In the genomic region with DNA sequence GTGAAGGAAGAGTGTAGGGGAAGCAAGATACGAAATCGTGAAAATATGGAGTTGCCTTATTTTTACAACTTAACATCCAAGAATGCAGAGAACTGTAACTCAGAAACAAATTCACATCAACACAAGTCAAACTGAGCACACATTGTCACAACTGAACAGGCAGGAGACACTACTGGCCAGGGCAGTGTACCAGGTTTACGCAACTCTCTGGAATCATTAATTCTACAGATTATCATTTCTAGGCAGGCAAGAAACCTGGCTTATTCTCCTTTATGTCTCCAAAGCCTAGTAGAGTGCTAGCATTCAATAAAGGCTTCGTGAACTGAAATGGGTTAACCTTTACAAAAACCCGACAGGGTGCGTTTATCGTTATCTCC, we compare ENCODE assay signal across 8 cellular contexts. TPM values are rescaled to one million over a fixed set of nuclear protein-coding genes. Genes with fewer than 3 reads are reported as not detected.
DNase-seq lines count a peak whose midpoint lies in the region; ATAC-seq and TF ChIP-seq lines count a peak whose summit lies in the region.

No MANE protein-coding gene starts in this region.

- ATAC-seq in HG03139 (IDR thresholded peaks at IDR 0.05; ENCODE audit: unreplicated experiment) (no peak), HG02642 (IDR thresholded peaks at IDR 0.05; ENCODE audit: poor library complexity, unreplicated experiment) (no peak)

- peak overlapping the region; percentile 99 to 100 for H3K18ac ChIP-seq in mesenchymal stem cell (ENCODE audit: low read depth in 1 of 2, low read length in 2 of 2)

- H3K4me3 Mint-ChIP-seq in CD4-positive, alpha-beta memory T cell, result peak overlapping the region; percentile 79 to 95 (median 89)

- H2BK12ac ChIP-seq in mesenchymal stem cell (ENCODE audit: low read length in 2 of 2), result peak overlapping the region in 1 of 2 experiments; percentile 67

- H3K14ac ChIP-seq in mesenchymal stem cell (ENCODE audit: low read length in 2 of 2), result peak overlapping the region in 1 of 2 experiments; percentile 27

- peaks cover 23% of the 10 kb centered on the region for H3K79me2 ChIP-seq in KMS-11 (ENCODE audit: insufficient read depth, low read depth)

- H3K4me2 ChIP-seq in KMS-11 (peak overlapping the region; percentile 95), mesenchymal stem cell (ENCODE audit: low read length, poor library complexity, severe bottlenecking) (peak overlapping the region; percentile 70)

- H2BK15ac ChIP-seq in mesenchymal stem cell (ENCODE audit: low read depth, poor library complexity, severe bottlenecking), result no peak overlapping the region

- H2AFZ ChIP-seq in KMS-11 (ENCODE audit: low read depth) (peak overlapping the region; percentile 98), mesenchymal stem cell (ENCODE audit: low read depth, low read length) (no peak overlapping the region)

- peak overlapping the region; percentile 89 to 97 (median 91) for H3K27ac Mint-ChIP-seq in CD4-positive, alpha-beta memory T cell

- POLR2A ChIA-PET in CD4-positive, alpha-beta memory T cell (lab: Charles Lee; ENCODE audit: partially characterized antibody), result interaction anchor here (0.7 to 2.2 kb wide), 6 partner anchors 8 to 164 kb away, joined by 3 to 8 read pairs (median 5); a partner anchor contains a TSS

- peak overlapping the region; percentile 46 for H2BK5ac ChIP-seq in mesenchymal stem cell (ENCODE audit: low read depth, low read length, poor library complexity, severe bottlenecking)

- H3K4me3 ChIP-seq in CD4-positive, alpha-beta memory T cell (ENCODE audit: low read length in 2 of 2), result peak overlapping the region; percentile 86 to 93
- H3K4me3 ChIP-seq in KMS-11 (IDR thresholded peaks at IDR 0.05; ENCODE audit: insufficient read depth, low read depth, low read length) (no peak overlapping the region), colonic mucosa (peak overlapping the region; percentile 99), mesenchymal stem cell (ENCODE audit: insufficient read depth in 1 of 2, low read depth in 1 of 2, low read length in 2 of 2) (peak overlapping the region; percentile 82 to 98), vagina (peak overlapping the region; percentile 64 to 78)

- no peaks in the 10 kb centered on the region for H3K27me3 Mint-ChIP-seq in CD4-positive, alpha-beta memory T cell

- H2BK120ac ChIP-seq in mesenchymal stem cell (ENCODE audit: low read depth, low read length), result no peak overlapping the region

- peak overlapping the region; percentile 93 to 100 for H3K4ac ChIP-seq in mesenchymal stem cell (ENCODE audit: low read depth in 1 of 2, low read length in 2 of 2)

- DNase-seq in CD4-positive, alpha-beta memory T cell, result no peak
- DNase-seq in colonic mucosa (no peak), mesenchymal stem cell (peak; percentile 35), vagina (ENCODE audit: extremely low spot score in 2 of 2) (no peak), COR-L47 (lab: John Stamatoyannopoulos, UW) (no peak)

- 14% methylated on average over 7 of the region's 7 CpGs for WGBS in mesenchymal stem cell

- peaks cover 7 to 30% of the 10 kb centered on the region in 2 donors for H3K36me3 Mint-ChIP-seq in CD4-positive, alpha-beta memory T cell

- H4K20me1 ChIP-seq in KMS-11 (ENCODE audit: insufficient read depth), result no peaks in the 10 kb centered on the region

- peaks cover 61% of the 10 kb centered on the region for H3K4me1 ChIP-seq in CD4-positive, alpha-beta memory T cell (ENCODE audit: insufficient read depth, low read length)
- H3K4me1 ChIP-seq in KMS-11 (ENCODE audit: low read depth, poor library complexity, severe bottlenecking) (peaks cover 22% of the 10 kb centered on the region), colonic mucosa (peaks cover 14% of the 10 kb centered on the region), mesenchymal stem cell (ENCODE audit: control insufficient read depth, insufficient read depth, low read depth, low read length) (peaks cover 16% of the 10 kb centered on the region), vagina (peaks cover 67% of the 10 kb centered on the region)

- peak overlapping the region; percentile 88 for H3K27ac ChIP-seq in CD4-positive, alpha-beta memory T cell (ENCODE audit: low read depth, low read length)
- H3K27ac ChIP-seq in KMS-11 (peak overlapping the region; percentile 76), colonic mucosa (peak overlapping the region; percentile 87), mesenchymal stem cell (ENCODE audit: low read length, poor library complexity, severe bottlenecking) (no peak overlapping the region), vagina (peak overlapping the region; percentile 89)

- peak overlapping the region; percentile 100 for H4K8ac ChIP-seq in mesenchymal stem cell (ENCODE audit: low read length)

- TF ChIP-seq CTCF in KMS-11 (conservative IDR thresholded peaks at IDR 0.05; ENCODE audit: low read depth, low read length), result no peak
- no peak for TF ChIP-seq CTCF in colonic mucosa (IDR thresholded peaks at IDR 0.05)
- no peak for TF ChIP-seq CTCF in vagina (IDR thresholded peaks at IDR 0.05)

- H4K91ac ChIP-seq in mesenchymal stem cell (ENCODE audit: low read length), result no peak overlapping the region

- peaks cover 30% of the 10 kb centered on the region for H3K79me1 ChIP-seq in mesenchymal stem cell (replicated peaks; ENCODE audit: low read length, poor library complexity, severe bottlenecking)

- no peaks in the 10 kb centered on the region for H3K27me3 ChIP-seq in CD4-positive, alpha-beta memory T cell (ENCODE audit: insufficient read depth, low read length)
- H3K27me3 ChIP-seq in KMS-11 (ENCODE audit: insufficient read depth, low read depth) (no peaks in the 10 kb centered on the region), colonic mucosa (no peaks in the 10 kb centered on the region), mesenchymal stem cell (ENCODE audit: control insufficient read depth in 1 of 2, insufficient read depth in 1 of 2, low read length in 2 of 2) (no peaks in the 10 kb centered on the region), vagina (no peaks in the 10 kb centered on the region)

- no peak overlapping the region for H2AK5ac ChIP-seq in mesenchymal stem cell (ENCODE audit: low read length, severe bottlenecking)

- TF ChIP-seq POLR2A in vagina (IDR thresholded peaks at IDR 0.05), result no peak

- CTCF ChIA-PET in CD4-positive, alpha-beta memory T cell (lab: Charles Lee; ENCODE audit: partially characterized antibody), result interaction anchor here (0.6 kb wide), 1 partner anchor 8 kb away, joined by 4 read pairs; no protein-coding TSS in a partner anchor

- no peak overlapping the region for H3K23ac ChIP-seq in mesenchymal stem cell (ENCODE audit: low read length in 2 of 2)

- no peaks in the 10 kb centered on the region for H3K9me3 Mint-ChIP-seq in CD4-positive, alpha-beta memory T cell

- peak overlapping the region; percentile 93 for H3K9ac ChIP-seq in KMS-11
- H3K9ac ChIP-seq in colonic mucosa (ENCODE audit: low read depth in 2 of 2, low read length in 2 of 2), result peak overlapping the region; percentile 93 to 98
- peak overlapping the region; percentile 100 for H3K9ac ChIP-seq in mesenchymal stem cell (ENCODE audit: low read length)

- intact Hi-C loops in CD4-positive, alpha-beta memory T cell (cut with micrococcal nuclease), result loop anchor here (1.0 to 5.0 kb wide), 3 partner anchors 145 to 729 kb away; a partner anchor contains a TSS
- intact Hi-C loops in colonic mucosa (cut with DNase I), result no loop called here
- intact Hi-C loops in vagina (cut with DNase I), result loop anchor here (10.0 kb wide), 1 partner anchor 193 kb away; no protein-coding TSS in a partner anchor

- peaks cover 51 to 87% (median 57%) of the 10 kb centered on the region in 4 donors for H3K4me1 Mint-ChIP-seq in CD4-positive, alpha-beta memory T cell

- no peaks in the 10 kb centered on the region for H3K9me3 ChIP-seq in CD4-positive, alpha-beta memory T cell (ENCODE audit: control insufficient read depth in 1 of 2, low read length in 2 of 2)
- H3K9me3 ChIP-seq in colonic mucosa (no peaks in the 10 kb centered on the region), mesenchymal stem cell (ENCODE audit: control insufficient read depth, low read length) (no peaks in the 10 kb centered on the region), vagina (no peaks in the 10 kb centered on the region)

- H3K36me3 ChIP-seq in CD4-positive, alpha-beta memory T cell (ENCODE audit: insufficient read depth, low read length), result peaks cover 2% of the 10 kb centered on the region
- H3K36me3 ChIP-seq in KMS-11 (ENCODE audit: insufficient read depth), result no peaks in the 10 kb centered on the region
- no peaks in the 10 kb centered on the region for H3K36me3 ChIP-seq in colonic mucosa
- H3K36me3 ChIP-seq in mesenchymal stem cell (ENCODE audit: control insufficient read depth in 1 of 2, insufficient read depth in 2 of 2, low read depth in 1 of 2, low read length in 2 of 2), result peaks cover 3 to 37% of the 10 kb centered on the region in 2 experiments
- peaks cover 0 to 26% of the 10 kb centered on the region in 2 donors for H3K36me3 ChIP-seq in vagina

RNA-seq across cellular contexts. Expression of a gene that starts 0.6 kb away (rescaled TPM):
- 10 to 100 TPM; 51.3 to 52.4 TPM for total RNA-seq in CD4-positive, alpha-beta memory T cell
- 10 to 100 TPM; 32.4 to 40.8 TPM for polyA plus RNA-seq in CD4-positive, alpha-beta memory T cell
- total RNA-seq in colonic mucosa, result 10 to 100 TPM; 23.5 to 27.1 TPM
- 33.0 TPM for polyA plus RNA-seq in mesenchymal stem cell (2013, experiment 1 of 2)
- polyA plus RNA-seq in mesenchymal stem cell (2013, experiment 2 of 2), result 36.8 TPM
- total RNA-seq in vagina, result 24.1 TPM

RNA-seq across cellular contexts. Expression of a gene that starts 0.7 kb away (rescaled TPM):
- total RNA-seq in CD4-positive, alpha-beta memory T cell, result 10 to 100 TPM; 43.5 to 47.2 TPM
- 10 to 100 TPM; 41.8 to 48.8 TPM for polyA plus RNA-seq in CD4-positive, alpha-beta memory T cell
- total RNA-seq in colonic mucosa (10 to 100 TPM; 29.9 to 30.8 TPM), vagina (25.8 TPM)
- 64.2 TPM for polyA plus RNA-seq in mesenchymal stem cell (2013, experiment 1 of 2)
- 81.8 TPM for polyA plus RNA-seq in mesenchymal stem cell (2013, experiment 2 of 2)
